In genomic region chr10:72331575-72332422, GRCh38 we compare ENCODE assay signal across 8 cellular contexts. TPM values are rescaled to one million over a fixed set of nuclear protein-coding genes. Genes with fewer than 3 reads are reported as not detected.
DNase-seq lines count a peak whose midpoint lies in the region; ATAC-seq and TF ChIP-seq lines count a peak whose summit lies in the region.

No MANE protein-coding gene starts in this region.

- H3K27ac Mint-ChIP-seq in endothelial cell (ENCODE audit: unreplicated experiment) = no peak overlapping the region

- ATAC-seq in GM18520 (IDR thresholded peaks at IDR 0.05; ENCODE audit: unreplicated experiment) = peak; percentile 58
- ATAC-seq in HG03520 (IDR thresholded peaks at IDR 0.05; ENCODE audit: unreplicated experiment) = peak; percentile 38
- ATAC-seq in GM21515 (IDR thresholded peaks at IDR 0.05; ENCODE audit: unreplicated experiment) = no peak

- no peak overlapping the region for H3K4me3 Mint-ChIP-seq in endothelial cell (ENCODE audit: unreplicated experiment)

- peaks cover 12% of the 10 kb centered on the region for H3K36me3 Mint-ChIP-seq in endothelial cell (ENCODE audit: low read depth, unreplicated experiment)

- TF ChIP-seq CTCF in endothelial cell (IDR thresholded peaks at IDR 0.05; ENCODE audit: unreplicated experiment) = no peak

- peaks cover 10% of the 10 kb centered on the region for H3K27me3 Mint-ChIP-seq in endothelial cell (ENCODE audit: unreplicated experiment)

- peaks cover 19% of the 10 kb centered on the region for H3K4me1 Mint-ChIP-seq in endothelial cell (ENCODE audit: unreplicated experiment)

- peak; percentile 36 for DNase-seq in NCI-H82 treated with DMSO at 0.1 percent for 48 hours (lab: John Stamatoyannopoulos, UW; ENCODE audit: unreplicated experiment)
- peak; percentile 86 for DNase-seq in activated CD8-positive, alpha-beta memory T cell treated with anti-CD3 and anti-CD28 coated beads, Interleukin-2, amount 50 U/mL, for 1 hour (ENCODE audit: extremely low read depth)
- peak; percentile 56 for DNase-seq in endothelial cell (ENCODE audit: low spot score)
- peak; percentile 93 for DNase-seq in midbrain (lab: John Stamatoyannopoulos, UW)
- peak; percentile 92 to 96 for DNase-seq in stimulated activated CD8-positive, alpha-beta memory T cell treated with anti-CD3 and anti-CD28 coated beads, Interleukin-15, amount 100 ng/mL, for 48 hours (ENCODE audit: low read depth in 2 of 2)

- no peaks in the 10 kb centered on the region for H3K9me3 Mint-ChIP-seq in endothelial cell (ENCODE audit: unreplicated experiment)

RNA-seq across cellular contexts. Expression of gene DNAJB12, which starts 22.9 kb away (rescaled TPM):
- total RNA-seq in endothelial cell (ENCODE audit: unreplicated experiment) = 20.5 TPM

RNA-seq across cellular contexts. Expression of gene DDIT4, which starts 58.1 kb away (rescaled TPM):
- total RNA-seq in endothelial cell (ENCODE audit: unreplicated experiment) = 32.4 TPM

Comparison
In these comparisons a context has a peak if more than half of its experiments do, and no peak if none do; other contexts are left out.
1. DNase-seq: peak in every context shown above with its lines; median percentile 94 in stimulated activated CD8-positive, alpha-beta memory T cell treated with anti-CD3 and anti-CD28 coated beads, Interleukin-15, amount 100 ng/mL, for 48 hours; 93 in midbrain; 86 in activated CD8-positive, alpha-beta memory T cell treated with anti-CD3 and anti-CD28 coated beads, Interleukin-2, amount 50 U/mL, for 1 hour; 56 in endothelial cell; 36 in NCI-H82 treated with DMSO at 0.1 percent for 48 hours.